Comparison of ENCODE assay signal across 16 cellular contexts in the genomic region with DNA sequence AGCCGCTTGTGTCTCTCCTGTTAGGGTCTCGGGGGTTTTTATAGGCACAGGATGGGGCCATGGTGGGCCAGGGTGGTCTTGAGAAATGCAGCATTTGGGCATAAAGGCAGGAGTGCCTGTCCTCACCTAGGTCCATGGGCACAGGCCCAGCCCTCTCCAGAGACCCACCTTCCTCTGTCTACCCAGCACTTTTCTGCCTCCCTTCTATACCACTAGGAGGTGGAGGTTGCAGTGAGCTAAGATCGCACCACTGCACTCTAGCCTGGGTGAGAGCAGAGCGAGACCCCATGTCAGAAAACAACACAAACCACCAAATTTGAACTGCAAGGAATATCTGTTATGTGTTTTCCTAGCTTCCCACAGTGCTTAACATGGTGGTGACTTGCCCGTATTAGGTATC. TPM values are rescaled to one million over a fixed set of nuclear protein-coding genes. Genes with fewer than 3 reads are reported as not detected.
DNase-seq lines count a peak whose midpoint lies in the region; ATAC-seq and TF ChIP-seq lines count a peak whose summit lies in the region.
"Had no signal": no experiment of that assay in that cellular context is flagged by ENCODE, and none has a peak within 500 bp of the region (broad histone marks: within the 10 kb centered on the region; RNA-seq: fewer than 3 reads in every experiment).

No MANE protein-coding gene starts in this region.

- H2AFZ ChIP-seq in H9 (ENCODE audit: low read length) (no peak overlapping the region), SK-N-SH (ENCODE audit: low read depth) (no peak overlapping the region)

- H3K79me1 ChIP-seq in H9 (ENCODE audit: insufficient read depth, low read depth, low read length, poor library complexity, severe bottlenecking) = peaks cover 4% of the 10 kb centered on the region

- no peaks in the 10 kb centered on the region for H3K9me2 ChIP-seq in SK-N-SH

- H3K27ac Mint-ChIP-seq in H9 (peak overlapping the region in 2 of 3 experiments; percentile 24 to 71; a peak in 3 of 7 replicates), MCF 10A (ENCODE audit: low read depth, unreplicated experiment) (no peak overlapping the region)
- H3K27ac Mint-ChIP-seq: B cell; CD8-positive, alpha-beta T cell had no signal

- BruUV-seq in MCF 10A (replicated peaks; lab: Mats Ljungman, UMichigan) = no TSS peak

- no peaks in the 10 kb centered on the region for H3K23me2 ChIP-seq in H9 (ENCODE audit: insufficient read length, low read depth, low read length, poor library complexity, severe bottlenecking)

- TF ChIP-seq EP300 in SK-N-SH (IDR thresholded peaks at IDR 0.05; ENCODE audit: borderline replicate concordance in 1 of 2, low read depth in 1 of 2, low read length in 1 of 2) = no peak

- DNase-seq in ELF-1 (ENCODE audit: low read depth, low spot score) = peak; percentile 21
- peak; percentile 39 for DNase-seq in H9
- DNase-seq in SK-N-SH = no peak
- DNase-seq in epithelial cell of proximal tubule (ENCODE audit: low read depth) = no peak
- DNase-seq in MCF 10A (ENCODE audit: unreplicated experiment) = no peak
- DNase-seq in psoas muscle = no peak
- no peak for DNase-seq in right atrium auricular region (ENCODE audit: low spot score)
- DNase-seq in effector CD8-positive, alpha-beta T cell (lab: John Stamatoyannopoulos, UW) = no peak
- DNase-seq: CD8-positive, alpha-beta T cell; NCI-H1105; NCI-H187 treated with DMSO at 0.1 percent for 48 hours; NCI-H446; NCI-H748 treated with DMSO at 0.1 percent for 48 hours; RPMI8226; SJCRH30 had no signal

- no peak overlapping the region for H3K56ac ChIP-seq in H9 (ENCODE audit: insufficient read length, low read depth, low read length)

- H3K27ac ChIP-seq in H9 (ENCODE audit: insufficient read length, low read depth, low read length) = no peak overlapping the region
- H3K27ac ChIP-seq in SK-N-SH (ENCODE audit: low read depth in 2 of 2, low read length in 1 of 2) = no peak overlapping the region
- H3K27ac ChIP-seq in psoas muscle = no peak overlapping the region
- no peak overlapping the region for H3K27ac ChIP-seq in right atrium auricular region
- H3K27ac ChIP-seq: SJCRH30 had no signal

- H4K20me1 ChIP-seq in H9 (ENCODE audit: control insufficient read depth, insufficient read depth, insufficient read length) = no peaks in the 10 kb centered on the region
- no peaks in the 10 kb centered on the region for H4K20me1 ChIP-seq in SK-N-SH (ENCODE audit: insufficient read depth)

- no peak for ATAC-seq in psoas muscle
- ATAC-seq: CD8-positive, alpha-beta T cell had no signal

- H3K79me2 ChIP-seq in H9 (ENCODE audit: insufficient read depth, low read length) = no peaks in the 10 kb centered on the region; the same call in 1 of the 2 replicates
- peaks cover 89% of the 10 kb centered on the region for H3K79me2 ChIP-seq in SK-N-SH (ENCODE audit: insufficient read depth)

- no peak overlapping the region for H3T11ph ChIP-seq in H9 (ENCODE audit: low read length)

- H3K9me3 Mint-ChIP-seq in H9 (no peaks in the 10 kb centered on the region), MCF 10A (ENCODE audit: unreplicated experiment) (no peaks in the 10 kb centered on the region)
- H3K9me3 Mint-ChIP-seq: CD8-positive, alpha-beta T cell had no signal

- no peak overlapping the region for H3K18ac ChIP-seq in H9 (ENCODE audit: insufficient read length, low read depth, low read length)

- POLR2A ChIA-PET in SK-N-SH (lab: Yijun Ruan, JAX) = no interaction called here
- POLR2A ChIA-PET in MCF 10A (lab: Yijun Ruan, JAX) = no interaction called here

- TF ChIP-seq CTCF in H9 (conservative IDR thresholded peaks at IDR 0.05) (peak; percentile 45; the same call in 2 of the 3 replicates), SK-N-SH (IDR thresholded peaks at IDR 0.05) (peak; percentile 9; the same call in 1 of the 2 replicates), epithelial cell of proximal tubule (conservative IDR thresholded peaks at IDR 0.05; ENCODE audit: low read depth, low read length) (peak; percentile 8), MCF 10A (IDR thresholded peaks at IDR 0.05; ENCODE audit: unreplicated experiment) (no peak), psoas muscle (IDR thresholded peaks at IDR 0.05) (no peak), right atrium auricular region (IDR thresholded peaks at IDR 0.05) (no peak)

- no peak overlapping the region for H2BK12ac ChIP-seq in H9 (ENCODE audit: insufficient read length, low read depth, low read length)

- H3K27me3 ChIP-seq in H9 (ENCODE audit: insufficient read depth, low read length) (no peaks in the 10 kb centered on the region), SK-N-SH (ENCODE audit: insufficient read depth) (no peaks in the 10 kb centered on the region), psoas muscle (ENCODE audit: insufficient read depth in 3 of 3, low read length in 2 of 3) (no peaks in the 10 kb centered on the region), right atrium auricular region (no peaks in the 10 kb centered on the region)
- H3K27me3 ChIP-seq: SJCRH30 had no signal

- no peak overlapping the region for H3K4ac ChIP-seq in H9 (ENCODE audit: low read depth, low read length)

- no peak overlapping the region for H2AK5ac ChIP-seq in H9 (ENCODE audit: insufficient read length, low read length)

- CTCF ChIA-PET in SK-N-SH (lab: Yijun Ruan, JAX) = interaction anchor here (1.0 kb wide), 1 partner anchor 9 kb away, joined by 3 read pairs; no protein-coding TSS in a partner anchor
- CTCF ChIA-PET in MCF 10A (lab: Yijun Ruan, JAX) = interaction anchor here (0.6 to 0.7 kb wide), 2 partner anchors 9 to 60 kb away, joined by 3 read pairs; no protein-coding TSS in a partner anchor

- H4K5ac ChIP-seq in H9 (ENCODE audit: insufficient read length, low read depth, low read length) = no peak overlapping the region

- intact Hi-C loops in MCF 10A (cut with micrococcal nuclease) (no loop called here), psoas muscle (cut with DNase I) (no loop called here)

- no peak overlapping the region for H2BK5ac ChIP-seq in H9 (ENCODE audit: insufficient read length, low read length)

- no peak overlapping the region for H3K4me3 Mint-ChIP-seq in H9
- H3K4me3 Mint-ChIP-seq in MCF 10A (ENCODE audit: unreplicated experiment) = no peak overlapping the region
- H3K4me3 Mint-ChIP-seq: B cell; CD8-positive, alpha-beta T cell had no signal

- peaks cover 13% of the 10 kb centered on the region in 2 experiments; a peak in 3 of 4 replicates for H3K4me1 Mint-ChIP-seq in H9
- H3K4me1 Mint-ChIP-seq in MCF 10A (ENCODE audit: insufficient read depth, unreplicated experiment) = no peaks in the 10 kb centered on the region

- WGBS in H9 (ENCODE audit: extremely low coverage, insufficient read length, low lambda C conversion rate) = no CpG with 5 or more reads among the region's 5 CpGs
- 96% methylated on average over 5 of the region's 5 CpGs for WGBS in SK-N-SH (ENCODE audit: low lambda C conversion rate)
- 96 to 98% (median 98%) methylated on average over 5 of the region's 5 CpGs for WGBS in psoas muscle, 3 donors

- H3K27me3 Mint-ChIP-seq in H9 (ENCODE audit: low read depth) (no peaks in the 10 kb centered on the region), MCF 10A (ENCODE audit: insufficient read depth, unreplicated experiment) (no peaks in the 10 kb centered on the region)
- H3K27me3 Mint-ChIP-seq: B cell had no signal

- H3K9ac ChIP-seq in H9 (ENCODE audit: extremely low read depth, insufficient read length, low read length) (no peak overlapping the region), SK-N-SH (no peak overlapping the region)

- TF ChIP-seq RAD21 in SK-N-SH (IDR thresholded peaks at IDR 0.05; ENCODE audit: low read length) = no peak

- H2BK15ac ChIP-seq in H9 (ENCODE audit: low read depth, low read length) = no peak overlapping the region

- H4K91ac ChIP-seq in H9 (ENCODE audit: insufficient read length, low read depth, low read length) = no peak overlapping the region

- H3K4me1 ChIP-seq in H9 (ENCODE audit: insufficient read depth, low read length) (no peaks in the 10 kb centered on the region; the same call in 1 of the 2 replicates), SK-N-SH (ENCODE audit: control insufficient read depth in 1 of 2, insufficient read depth in 2 of 2, low read depth in 1 of 2, low read length in 1 of 2) (no peaks in the 10 kb centered on the region), psoas muscle (no peaks in the 10 kb centered on the region), right atrium auricular region (no peaks in the 10 kb centered on the region)
- H3K4me1 ChIP-seq: SJCRH30 had no signal

- no peak overlapping the region for H3K4me3 ChIP-seq in SK-N-SH (ENCODE audit: low read depth in 2 of 2, low read length in 1 of 2)
- no peak overlapping the region for H3K4me3 ChIP-seq in epithelial cell of proximal tubule (ENCODE audit: low read depth, low read length)
- no peak overlapping the region for H3K4me3 ChIP-seq in psoas muscle
- no peak overlapping the region for H3K4me3 ChIP-seq in right atrium auricular region
- H3K4me3 ChIP-seq: SJCRH30 had no signal

- H4K8ac ChIP-seq in H9 (replicated peaks; ENCODE audit: insufficient read length, low read depth, low read length) = no peak overlapping the region

- H3K23ac ChIP-seq in H9 (ENCODE audit: insufficient read length, low read depth, low read length) = no peak overlapping the region

- no peak overlapping the region for H3K14ac ChIP-seq in H9 (ENCODE audit: insufficient read depth, low read length)

- no peak overlapping the region for H2BK20ac ChIP-seq in H9 (ENCODE audit: low read depth, low read length, poor library complexity, severe bottlenecking)

- no peak overlapping the region for H3K4me2 ChIP-seq in H9 (ENCODE audit: insufficient read depth, insufficient read length, low read length)
- H3K4me2 ChIP-seq in SK-N-SH = no peak overlapping the region

- H2BK120ac ChIP-seq in H9 (ENCODE audit: low read depth, low read length, poor library complexity, severe bottlenecking) = no peak overlapping the region

- H3F3A ChIP-seq in SK-N-SH (replicated peaks; ENCODE audit: insufficient read depth) = peaks cover 9% of the 10 kb centered on the region

- H3K9me3 ChIP-seq in H9 (ENCODE audit: control insufficient read depth, low read depth, low read length) = no peaks in the 10 kb centered on the region
- no peaks in the 10 kb centered on the region; the same call in 1 of the 2 replicates for H3K9me3 ChIP-seq in SK-N-SH
- no peaks in the 10 kb centered on the region for H3K9me3 ChIP-seq in psoas muscle
- H3K9me3 ChIP-seq in right atrium auricular region = no peaks in the 10 kb centered on the region
- H3K9me3 ChIP-seq: SJCRH30 had no signal

- H3K36me3 Mint-ChIP-seq in H9 (ENCODE audit: insufficient read depth in 1 of 3, low read depth in 3 of 3) (peaks cover 7 to 14% (median 9%) of the 10 kb centered on the region in 3 experiments; a peak in 5 of 7 replicates), MCF 10A (ENCODE audit: insufficient read depth, unreplicated experiment) (peaks cover 6% of the 10 kb centered on the region)

- H3K36me3 ChIP-seq in SK-N-SH (replicated peaks in 1 of 2; ENCODE audit: control insufficient read depth in 1 of 2, insufficient read depth in 2 of 2, low read length in 1 of 2) = peaks cover 0 to 15% of the 10 kb centered on the region in 2 experiments
- H3K36me3 ChIP-seq in psoas muscle (ENCODE audit: insufficient read depth in 1 of 2, low read depth in 1 of 2) = no peaks in the 10 kb centered on the region
- no peaks in the 10 kb centered on the region for H3K36me3 ChIP-seq in right atrium auricular region

RNA-seq across cellular contexts. Expression of a gene that starts 38.0 kb away (rescaled TPM):
- total RNA-seq in H9 (2021) = 29.5 and 30.3 TPM in 2 replicates
- polyA plus RNA-seq in SK-N-SH (2012; rRNA removed) = 2.9 and 4.6 TPM in 2 replicates
- 5.3 and 6.4 TPM in 2 replicates for polyA plus RNA-seq in SK-N-SH (2012; cell fraction: cytosol; rRNA removed)
- polyA plus RNA-seq in SK-N-SH (2012; cell fraction: nucleus; rRNA removed) = 2.3 and 5.5 TPM in 2 replicates
- 7.7 and 8.3 TPM in 2 replicates for total RNA-seq in epithelial cell of proximal tubule
- 16.1 and 19.9 TPM in 2 replicates for total RNA-seq in MCF 10A (2022)
- 10 to 100 TPM in 3 of 4 donors, 1 to 10 TPM in 1; 9.8 to 22.3 (median 12.8) TPM for total RNA-seq in psoas muscle
- polyA plus RNA-seq in psoas muscle = 1 to 10 TPM; 2.8 to 5.7 (median 5.4) TPM
- 10 to 100 TPM in 1 of 2 donors, 1 to 10 TPM in 1; 7.7 to 14.0 TPM for total RNA-seq in right atrium auricular region

RNA-seq across cellular contexts. Expression of a gene that starts 53.3 kb away (rescaled TPM):
- total RNA-seq in H9 (2021) = 13.2 and 13.7 TPM in 2 replicates
- polyA plus RNA-seq in SK-N-SH (2012; rRNA removed) = 5.7 and 6.6 TPM in 2 replicates
- 11.0 and 12.2 TPM in 2 replicates for polyA plus RNA-seq in SK-N-SH (2012; cell fraction: cytosol; rRNA removed)
- polyA plus RNA-seq in SK-N-SH (2012; cell fraction: nucleus; rRNA removed) = 2.3 and 3.6 TPM in 2 replicates
- total RNA-seq in epithelial cell of proximal tubule = 24.4 and 34.7 TPM in 2 replicates
- 8.0 and 9.5 TPM in 2 replicates for total RNA-seq in MCF 10A (2022)
- total RNA-seq in psoas muscle = 1 to 10 TPM; 4.5 to 6.9 (median 5.8) TPM
- polyA plus RNA-seq in psoas muscle = 10 to 100 TPM in 1 of 3 donors, 1 to 10 TPM in 2; 4.3 to 12.9 (median 6.9) TPM
- total RNA-seq in right atrium auricular region = 1 to 10 TPM; 7.7 to 8.2 TPM

Comparison
In these comparisons a context has a peak if more than half of its experiments do, and no peak if none do; other contexts are left out.
1. DNase-seq: peak in ELF-1 (single experiment) and H9 (single experiment); none in SK-N-SH (single experiment), epithelial cell of proximal tubule (single experiment), MCF 10A (single experiment), psoas muscle (0 of 2), right atrium auricular region (single experiment) and effector CD8-positive, alpha-beta T cell (single experiment).
2. CTCF ChIP-seq: peak in H9 (single experiment), SK-N-SH (single experiment) and epithelial cell of proximal tubule (single experiment); none in MCF 10A (single experiment), psoas muscle (single experiment) and right atrium auricular region (0 of 2).